ENCODE assay signal across 1 cellular context in genomic region chr5:140690941-140691924, GRCh38.
TF ChIP-seq lines count a peak whose summit lies in the region.

A gene with protein sequence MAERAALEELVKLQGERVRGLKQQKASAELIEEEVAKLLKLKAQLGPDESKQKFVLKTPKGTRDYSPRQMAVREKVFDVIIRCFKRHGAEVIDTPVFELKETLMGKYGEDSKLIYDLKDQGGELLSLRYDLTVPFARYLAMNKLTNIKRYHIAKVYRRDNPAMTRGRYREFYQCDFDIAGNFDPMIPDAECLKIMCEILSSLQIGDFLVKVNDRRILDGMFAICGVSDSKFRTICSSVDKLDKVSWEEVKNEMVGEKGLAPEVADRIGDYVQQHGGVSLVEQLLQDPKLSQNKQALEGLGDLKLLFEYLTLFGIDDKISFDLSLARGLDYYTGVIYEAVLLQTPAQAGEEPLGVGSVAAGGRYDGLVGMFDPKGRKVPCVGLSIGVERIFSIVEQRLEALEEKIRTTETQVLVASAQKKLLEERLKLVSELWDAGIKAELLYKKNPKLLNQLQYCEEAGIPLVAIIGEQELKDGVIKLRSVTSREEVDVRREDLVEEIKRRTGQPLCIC (minus strand): TSS chr5:140691370. CDS start chr5:140691304, 66 bp downstream.
A gene with protein sequence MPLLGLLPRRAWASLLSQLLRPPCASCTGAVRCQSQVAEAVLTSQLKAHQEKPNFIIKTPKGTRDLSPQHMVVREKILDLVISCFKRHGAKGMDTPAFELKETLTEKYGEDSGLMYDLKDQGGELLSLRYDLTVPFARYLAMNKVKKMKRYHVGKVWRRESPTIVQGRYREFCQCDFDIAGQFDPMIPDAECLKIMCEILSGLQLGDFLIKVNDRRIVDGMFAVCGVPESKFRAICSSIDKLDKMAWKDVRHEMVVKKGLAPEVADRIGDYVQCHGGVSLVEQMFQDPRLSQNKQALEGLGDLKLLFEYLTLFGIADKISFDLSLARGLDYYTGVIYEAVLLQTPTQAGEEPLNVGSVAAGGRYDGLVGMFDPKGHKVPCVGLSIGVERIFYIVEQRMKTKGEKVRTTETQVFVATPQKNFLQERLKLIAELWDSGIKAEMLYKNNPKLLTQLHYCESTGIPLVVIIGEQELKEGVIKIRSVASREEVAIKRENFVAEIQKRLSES (plus strand): TSS chr5:140691455. CDS start chr5:140691649, 194 bp downstream.

TF ChIP-seq in K562, 482 proteins besides CTCF, POLR2A, EP300 and RAD21 (continued from another document and continues in another):
- TF ChIP-seq STAT5A (IDR thresholded peaks at IDR 0.05; ENCODE audit: borderline replicate concordance, low read length), result no peak
- TF ChIP-seq THRA (IDR thresholded peaks at IDR 0.05), result no peak
- peak; percentile 42; the same call in 1 of the 2 replicates for TF ChIP-seq NCOR1 (IDR thresholded peaks at IDR 0.05)
- TF ChIP-seq, protein P1, sequence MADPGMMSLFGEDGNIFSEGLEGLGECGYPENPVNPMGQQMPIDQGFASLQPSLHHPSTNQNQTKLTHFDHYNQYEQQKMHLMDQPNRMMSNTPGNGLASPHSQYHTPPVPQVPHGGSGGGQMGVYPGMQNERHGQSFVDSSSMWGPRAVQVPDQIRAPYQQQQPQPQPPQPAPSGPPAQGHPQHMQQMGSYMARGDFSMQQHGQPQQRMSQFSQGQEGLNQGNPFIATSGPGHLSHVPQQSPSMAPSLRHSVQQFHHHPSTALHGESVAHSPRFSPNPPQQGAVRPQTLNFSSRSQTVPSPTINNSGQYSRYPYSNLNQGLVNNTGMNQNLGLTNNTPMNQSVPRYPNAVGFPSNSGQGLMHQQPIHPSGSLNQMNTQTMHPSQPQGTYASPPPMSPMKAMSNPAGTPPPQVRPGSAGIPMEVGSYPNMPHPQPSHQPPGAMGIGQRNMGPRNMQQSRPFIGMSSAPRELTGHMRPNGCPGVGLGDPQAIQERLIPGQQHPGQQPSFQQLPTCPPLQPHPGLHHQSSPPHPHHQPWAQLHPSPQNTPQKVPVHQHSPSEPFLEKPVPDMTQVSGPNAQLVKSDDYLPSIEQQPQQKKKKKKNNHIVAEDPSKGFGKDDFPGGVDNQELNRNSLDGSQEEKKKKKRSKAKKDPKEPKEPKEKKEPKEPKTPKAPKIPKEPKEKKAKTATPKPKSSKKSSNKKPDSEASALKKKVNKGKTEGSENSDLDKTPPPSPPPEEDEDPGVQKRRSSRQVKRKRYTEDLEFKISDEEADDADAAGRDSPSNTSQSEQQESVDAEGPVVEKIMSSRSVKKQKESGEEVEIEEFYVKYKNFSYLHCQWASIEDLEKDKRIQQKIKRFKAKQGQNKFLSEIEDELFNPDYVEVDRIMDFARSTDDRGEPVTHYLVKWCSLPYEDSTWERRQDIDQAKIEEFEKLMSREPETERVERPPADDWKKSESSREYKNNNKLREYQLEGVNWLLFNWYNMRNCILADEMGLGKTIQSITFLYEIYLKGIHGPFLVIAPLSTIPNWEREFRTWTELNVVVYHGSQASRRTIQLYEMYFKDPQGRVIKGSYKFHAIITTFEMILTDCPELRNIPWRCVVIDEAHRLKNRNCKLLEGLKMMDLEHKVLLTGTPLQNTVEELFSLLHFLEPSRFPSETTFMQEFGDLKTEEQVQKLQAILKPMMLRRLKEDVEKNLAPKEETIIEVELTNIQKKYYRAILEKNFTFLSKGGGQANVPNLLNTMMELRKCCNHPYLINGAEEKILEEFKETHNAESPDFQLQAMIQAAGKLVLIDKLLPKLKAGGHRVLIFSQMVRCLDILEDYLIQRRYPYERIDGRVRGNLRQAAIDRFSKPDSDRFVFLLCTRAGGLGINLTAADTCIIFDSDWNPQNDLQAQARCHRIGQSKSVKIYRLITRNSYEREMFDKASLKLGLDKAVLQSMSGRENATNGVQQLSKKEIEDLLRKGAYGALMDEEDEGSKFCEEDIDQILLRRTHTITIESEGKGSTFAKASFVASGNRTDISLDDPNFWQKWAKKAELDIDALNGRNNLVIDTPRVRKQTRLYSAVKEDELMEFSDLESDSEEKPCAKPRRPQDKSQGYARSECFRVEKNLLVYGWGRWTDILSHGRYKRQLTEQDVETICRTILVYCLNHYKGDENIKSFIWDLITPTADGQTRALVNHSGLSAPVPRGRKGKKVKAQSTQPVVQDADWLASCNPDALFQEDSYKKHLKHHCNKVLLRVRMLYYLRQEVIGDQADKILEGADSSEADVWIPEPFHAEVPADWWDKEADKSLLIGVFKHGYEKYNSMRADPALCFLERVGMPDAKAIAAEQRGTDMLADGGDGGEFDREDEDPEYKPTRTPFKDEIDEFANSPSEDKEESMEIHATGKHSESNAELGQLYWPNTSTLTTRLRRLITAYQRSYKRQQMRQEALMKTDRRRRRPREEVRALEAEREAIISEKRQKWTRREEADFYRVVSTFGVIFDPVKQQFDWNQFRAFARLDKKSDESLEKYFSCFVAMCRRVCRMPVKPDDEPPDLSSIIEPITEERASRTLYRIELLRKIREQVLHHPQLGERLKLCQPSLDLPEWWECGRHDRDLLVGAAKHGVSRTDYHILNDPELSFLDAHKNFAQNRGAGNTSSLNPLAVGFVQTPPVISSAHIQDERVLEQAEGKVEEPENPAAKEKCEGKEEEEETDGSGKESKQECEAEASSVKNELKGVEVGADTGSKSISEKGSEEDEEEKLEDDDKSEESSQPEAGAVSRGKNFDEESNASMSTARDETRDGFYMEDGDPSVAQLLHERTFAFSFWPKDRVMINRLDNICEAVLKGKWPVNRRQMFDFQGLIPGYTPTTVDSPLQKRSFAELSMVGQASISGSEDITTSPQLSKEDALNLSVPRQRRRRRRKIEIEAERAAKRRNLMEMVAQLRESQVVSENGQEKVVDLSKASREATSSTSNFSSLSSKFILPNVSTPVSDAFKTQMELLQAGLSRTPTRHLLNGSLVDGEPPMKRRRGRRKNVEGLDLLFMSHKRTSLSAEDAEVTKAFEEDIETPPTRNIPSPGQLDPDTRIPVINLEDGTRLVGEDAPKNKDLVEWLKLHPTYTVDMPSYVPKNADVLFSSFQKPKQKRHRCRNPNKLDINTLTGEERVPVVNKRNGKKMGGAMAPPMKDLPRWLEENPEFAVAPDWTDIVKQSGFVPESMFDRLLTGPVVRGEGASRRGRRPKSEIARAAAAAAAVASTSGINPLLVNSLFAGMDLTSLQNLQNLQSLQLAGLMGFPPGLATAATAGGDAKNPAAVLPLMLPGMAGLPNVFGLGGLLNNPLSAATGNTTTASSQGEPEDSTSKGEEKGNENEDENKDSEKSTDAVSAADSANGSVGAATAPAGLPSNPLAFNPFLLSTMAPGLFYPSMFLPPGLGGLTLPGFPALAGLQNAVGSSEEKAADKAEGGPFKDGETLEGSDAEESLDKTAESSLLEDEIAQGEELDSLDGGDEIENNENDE (IDR thresholded peaks at IDR 0.05; ENCODE audit: low read depth, low read length), result no peak
- no peak for TF ChIP-seq ASH1L (IDR thresholded peaks at IDR 0.05; ENCODE audit: borderline replicate concordance, low read depth, partially characterized antibody)
- TF ChIP-seq KAT8 (IDR thresholded peaks at IDR 0.05; ENCODE audit: low read depth), result no peak
- TF ChIP-seq ZBTB8A (IDR thresholded peaks at IDR 0.05; ENCODE audit: partially characterized antibody), result no peak
- TF ChIP-seq, protein P2, sequence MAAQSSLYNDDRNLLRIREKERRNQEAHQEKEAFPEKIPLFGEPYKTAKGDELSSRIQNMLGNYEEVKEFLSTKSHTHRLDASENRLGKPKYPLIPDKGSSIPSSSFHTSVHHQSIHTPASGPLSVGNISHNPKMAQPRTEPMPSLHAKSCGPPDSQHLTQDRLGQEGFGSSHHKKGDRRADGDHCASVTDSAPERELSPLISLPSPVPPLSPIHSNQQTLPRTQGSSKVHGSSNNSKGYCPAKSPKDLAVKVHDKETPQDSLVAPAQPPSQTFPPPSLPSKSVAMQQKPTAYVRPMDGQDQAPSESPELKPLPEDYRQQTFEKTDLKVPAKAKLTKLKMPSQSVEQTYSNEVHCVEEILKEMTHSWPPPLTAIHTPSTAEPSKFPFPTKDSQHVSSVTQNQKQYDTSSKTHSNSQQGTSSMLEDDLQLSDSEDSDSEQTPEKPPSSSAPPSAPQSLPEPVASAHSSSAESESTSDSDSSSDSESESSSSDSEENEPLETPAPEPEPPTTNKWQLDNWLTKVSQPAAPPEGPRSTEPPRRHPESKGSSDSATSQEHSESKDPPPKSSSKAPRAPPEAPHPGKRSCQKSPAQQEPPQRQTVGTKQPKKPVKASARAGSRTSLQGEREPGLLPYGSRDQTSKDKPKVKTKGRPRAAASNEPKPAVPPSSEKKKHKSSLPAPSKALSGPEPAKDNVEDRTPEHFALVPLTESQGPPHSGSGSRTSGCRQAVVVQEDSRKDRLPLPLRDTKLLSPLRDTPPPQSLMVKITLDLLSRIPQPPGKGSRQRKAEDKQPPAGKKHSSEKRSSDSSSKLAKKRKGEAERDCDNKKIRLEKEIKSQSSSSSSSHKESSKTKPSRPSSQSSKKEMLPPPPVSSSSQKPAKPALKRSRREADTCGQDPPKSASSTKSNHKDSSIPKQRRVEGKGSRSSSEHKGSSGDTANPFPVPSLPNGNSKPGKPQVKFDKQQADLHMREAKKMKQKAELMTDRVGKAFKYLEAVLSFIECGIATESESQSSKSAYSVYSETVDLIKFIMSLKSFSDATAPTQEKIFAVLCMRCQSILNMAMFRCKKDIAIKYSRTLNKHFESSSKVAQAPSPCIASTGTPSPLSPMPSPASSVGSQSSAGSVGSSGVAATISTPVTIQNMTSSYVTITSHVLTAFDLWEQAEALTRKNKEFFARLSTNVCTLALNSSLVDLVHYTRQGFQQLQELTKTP (IDR thresholded peaks at IDR 0.05; ENCODE audit: low read depth in 1 of 2, partially characterized antibody in 2 of 2), result no peak
- TF ChIP-seq ZC3H8 (IDR thresholded peaks at IDR 0.05), result no peak
- no peak for TF ChIP-seq ZNF316 (IDR thresholded peaks at IDR 0.05)
- TF ChIP-seq TAF9B (IDR thresholded peaks at IDR 0.05; ENCODE audit: partially characterized antibody), result peak; percentile 93
- no peak; a peak in 1 of 4 replicates for TF ChIP-seq CSDE1 (IDR thresholded peaks at IDR 0.05)
- no peak for TF ChIP-seq TSC22D4 (tag; IDR thresholded peaks at IDR 0.05)
- TF ChIP-seq FOXP4 (CRISPR knock-in tag; IDR thresholded peaks at IDR 0.05; ENCODE audit: borderline replicate concordance), result no peak
- TF ChIP-seq ZNF583 (CRISPR knock-in tag; IDR thresholded peaks at IDR 0.05), result no peak
- TF ChIP-seq, protein P3, sequence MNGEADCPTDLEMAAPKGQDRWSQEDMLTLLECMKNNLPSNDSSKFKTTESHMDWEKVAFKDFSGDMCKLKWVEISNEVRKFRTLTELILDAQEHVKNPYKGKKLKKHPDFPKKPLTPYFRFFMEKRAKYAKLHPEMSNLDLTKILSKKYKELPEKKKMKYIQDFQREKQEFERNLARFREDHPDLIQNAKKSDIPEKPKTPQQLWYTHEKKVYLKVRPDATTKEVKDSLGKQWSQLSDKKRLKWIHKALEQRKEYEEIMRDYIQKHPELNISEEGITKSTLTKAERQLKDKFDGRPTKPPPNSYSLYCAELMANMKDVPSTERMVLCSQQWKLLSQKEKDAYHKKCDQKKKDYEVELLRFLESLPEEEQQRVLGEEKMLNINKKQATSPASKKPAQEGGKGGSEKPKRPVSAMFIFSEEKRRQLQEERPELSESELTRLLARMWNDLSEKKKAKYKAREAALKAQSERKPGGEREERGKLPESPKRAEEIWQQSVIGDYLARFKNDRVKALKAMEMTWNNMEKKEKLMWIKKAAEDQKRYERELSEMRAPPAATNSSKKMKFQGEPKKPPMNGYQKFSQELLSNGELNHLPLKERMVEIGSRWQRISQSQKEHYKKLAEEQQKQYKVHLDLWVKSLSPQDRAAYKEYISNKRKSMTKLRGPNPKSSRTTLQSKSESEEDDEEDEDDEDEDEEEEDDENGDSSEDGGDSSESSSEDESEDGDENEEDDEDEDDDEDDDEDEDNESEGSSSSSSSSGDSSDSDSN (IDR thresholded peaks at IDR 0.05; ENCODE audit: borderline replicate concordance in 1 of 2, low read depth in 2 of 2, low read length in 2 of 2), result peak in 1 of 2 experiments; percentile 80; a peak in 2 of 4 replicates
- TF ChIP-seq ZNF41 (CRISPR knock-in tag; conservative IDR thresholded peaks at IDR 0.05), result no peak
- no peak for TF ChIP-seq ADNP (tag; IDR thresholded peaks at IDR 0.05)
- no peak for TF ChIP-seq MED1 (CRISPR knock-in tag; IDR thresholded peaks at IDR 0.05; ENCODE audit: borderline replicate concordance)
- no peak for TF ChIP-seq PYGO2 (tag; IDR thresholded peaks at IDR 0.05)
- TF ChIP-seq SNIP1 (IDR thresholded peaks at IDR 0.05; ENCODE audit: low read depth), result peak; percentile 83
- TF ChIP-seq MTF1 (CRISPR knock-in tag; IDR thresholded peaks at IDR 0.05; ENCODE audit: borderline replicate concordance), result no peak
- no peak for TF ChIP-seq CCAR2 (IDR thresholded peaks at IDR 0.05; ENCODE audit: low read depth, low read length)
- TF ChIP-seq ZBTB5 (IDR thresholded peaks at IDR 0.05), result no peak
- TF ChIP-seq SREBF2 (CRISPR knock-in tag; IDR thresholded peaks at IDR 0.05), result no peak
- TF ChIP-seq TAF7 (tag; IDR thresholded peaks at IDR 0.05), result peak; percentile 70
- peak; percentile 79 for TF ChIP-seq POLR2AphosphoS5 (IDR thresholded peaks at IDR 0.05; ENCODE audit: control insufficient read depth, insufficient read depth, low read depth, low read length)
- TF ChIP-seq ZNF121 (CRISPR knock-in tag; conservative IDR thresholded peaks at IDR 0.05), result no peak
